In the genomic region with DNA sequence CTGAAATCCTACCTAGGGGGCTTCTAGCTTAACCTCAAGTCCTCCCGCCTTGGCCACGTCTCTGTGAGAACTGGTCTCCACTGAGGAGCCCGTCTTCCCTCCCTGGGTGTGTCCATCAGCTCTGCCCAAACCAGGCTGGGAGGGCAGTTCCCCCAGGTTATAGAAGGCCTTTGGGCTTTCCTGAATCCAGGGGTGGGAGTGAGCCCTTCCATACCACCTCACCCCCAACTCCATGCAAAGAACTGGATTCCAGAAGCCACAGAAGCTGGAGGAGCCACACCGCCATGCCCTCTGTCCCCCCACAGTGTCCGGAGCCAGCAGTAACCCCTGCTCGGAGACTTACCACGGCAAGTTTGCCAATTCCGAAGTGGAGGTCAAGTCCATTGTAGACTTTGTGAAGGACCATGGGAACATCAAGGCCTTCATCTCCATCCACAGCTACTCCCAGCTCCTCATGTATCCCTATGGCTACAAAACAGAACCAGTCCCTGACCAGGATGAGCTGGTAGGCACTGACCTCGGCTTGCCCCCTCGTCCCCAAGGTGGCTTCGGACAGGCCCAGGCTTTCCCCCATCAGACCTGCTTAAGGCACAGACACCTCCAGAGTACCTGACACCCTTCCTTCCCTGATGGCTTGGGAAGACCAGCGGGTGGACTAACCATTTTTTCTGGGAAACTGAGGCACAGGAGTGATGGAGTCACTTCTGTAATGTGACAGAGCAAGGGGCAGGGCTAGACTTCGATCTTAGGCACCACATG, we compare ENCODE assay signal across 1 cellular context.
TF ChIP-seq lines count a peak whose summit lies in the region.

No MANE protein-coding gene starts in this region.

TF ChIP-seq in IMR-90, 13 proteins besides CTCF, POLR2A, EP300 and RAD21:
- TF ChIP-seq, protein P1, sequence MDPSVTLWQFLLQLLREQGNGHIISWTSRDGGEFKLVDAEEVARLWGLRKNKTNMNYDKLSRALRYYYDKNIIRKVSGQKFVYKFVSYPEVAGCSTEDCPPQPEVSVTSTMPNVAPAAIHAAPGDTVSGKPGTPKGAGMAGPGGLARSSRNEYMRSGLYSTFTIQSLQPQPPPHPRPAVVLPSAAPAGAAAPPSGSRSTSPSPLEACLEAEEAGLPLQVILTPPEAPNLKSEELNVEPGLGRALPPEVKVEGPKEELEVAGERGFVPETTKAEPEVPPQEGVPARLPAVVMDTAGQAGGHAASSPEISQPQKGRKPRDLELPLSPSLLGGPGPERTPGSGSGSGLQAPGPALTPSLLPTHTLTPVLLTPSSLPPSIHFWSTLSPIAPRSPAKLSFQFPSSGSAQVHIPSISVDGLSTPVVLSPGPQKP (IDR thresholded peaks at IDR 0.05; ENCODE audit: borderline replicate concordance, low read depth, low read length), result no peak
- TF ChIP-seq NFE2L2 (IDR thresholded peaks at IDR 0.05; ENCODE audit: low read depth, low read length), result no peak
- TF ChIP-seq CEBPB (IDR thresholded peaks at IDR 0.05; ENCODE audit: low read depth, low read length), result no peak
- TF ChIP-seq SMC3 (IDR thresholded peaks at IDR 0.05; ENCODE audit: low read depth, low read length), result no peak
- no peak for TF ChIP-seq RCOR1 (IDR thresholded peaks at IDR 0.05; ENCODE audit: insufficient replicate concordance, low read length)
- TF ChIP-seq RFX5 (IDR thresholded peaks at IDR 0.05; ENCODE audit: low read depth, low read length), result no peak
- no peak for TF ChIP-seq BHLHE40 (IDR thresholded peaks at IDR 0.05; ENCODE audit: low read depth, low read length)
- no peak for TF ChIP-seq MAZ (IDR thresholded peaks at IDR 0.05; ENCODE audit: borderline replicate concordance, low read depth, low read length)
- no peak for TF ChIP-seq FOS (IDR thresholded peaks at IDR 0.05; ENCODE audit: low read depth, low read length)
- TF ChIP-seq CHD1 (IDR thresholded peaks at IDR 0.05; ENCODE audit: low read depth, low read length), result no peak
- TF ChIP-seq, protein P2, sequence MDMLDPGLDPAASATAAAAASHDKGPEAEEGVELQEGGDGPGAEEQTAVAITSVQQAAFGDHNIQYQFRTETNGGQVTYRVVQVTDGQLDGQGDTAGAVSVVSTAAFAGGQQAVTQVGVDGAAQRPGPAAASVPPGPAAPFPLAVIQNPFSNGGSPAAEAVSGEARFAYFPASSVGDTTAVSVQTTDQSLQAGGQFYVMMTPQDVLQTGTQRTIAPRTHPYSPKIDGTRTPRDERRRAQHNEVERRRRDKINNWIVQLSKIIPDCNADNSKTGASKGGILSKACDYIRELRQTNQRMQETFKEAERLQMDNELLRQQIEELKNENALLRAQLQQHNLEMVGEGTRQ (IDR thresholded peaks at IDR 0.05; ENCODE audit: low read depth, low read length), result no peak
- no peak for TF ChIP-seq MAFK (IDR thresholded peaks at IDR 0.05; ENCODE audit: low read depth, low read length)
- no peak for TF ChIP-seq MXI1 (IDR thresholded peaks at IDR 0.05; ENCODE audit: borderline replicate concordance, low read depth, low read length)
